In the genomic region with DNA sequence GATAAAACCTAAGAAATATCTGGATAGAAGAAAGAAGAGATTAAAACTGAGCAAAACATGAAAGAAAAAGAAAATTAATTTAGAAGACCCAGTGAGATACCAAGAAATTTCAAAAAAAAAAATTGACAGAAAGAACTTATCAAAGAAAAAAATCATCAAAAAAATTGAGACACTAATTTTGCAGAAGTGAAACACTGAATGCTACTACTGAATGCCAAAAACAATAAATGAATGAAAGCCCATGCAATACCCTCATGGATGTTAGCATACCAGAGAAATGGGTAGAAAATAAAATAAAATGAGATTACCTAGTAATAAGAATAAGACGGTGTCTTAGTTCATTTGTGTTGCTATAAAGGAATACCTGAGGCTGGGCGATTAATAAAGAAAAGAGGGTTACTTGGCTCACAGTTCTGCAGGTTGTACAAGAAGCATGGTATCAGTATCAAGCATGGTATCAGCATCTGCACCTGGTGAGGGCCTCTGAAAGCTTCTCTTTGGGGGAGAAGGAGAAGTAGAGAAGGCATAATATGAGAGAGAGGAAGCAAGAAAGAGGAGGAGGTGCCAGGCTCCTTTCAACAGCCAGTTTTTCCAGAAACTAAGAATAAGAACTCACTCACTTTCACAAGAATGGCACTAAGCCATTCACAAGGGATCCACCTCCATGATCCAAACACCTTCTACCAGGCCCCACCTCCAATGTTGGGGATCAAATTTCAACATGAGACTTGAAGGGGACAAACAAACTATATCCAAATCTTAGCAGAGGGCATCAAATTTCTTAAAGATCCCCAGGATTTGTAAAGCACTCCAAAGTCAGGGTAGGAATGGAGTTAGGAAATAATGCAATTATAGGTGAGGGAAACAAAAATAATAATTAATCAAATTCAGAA, we compare ENCODE assay signal across 13 cellular contexts.
DNase-seq lines count a peak whose midpoint lies in the region; ATAC-seq and TF ChIP-seq lines count a peak whose summit lies in the region.
"Had no signal": no experiment of that assay in that cellular context is flagged by ENCODE, and none has a peak within 500 bp of the region (broad histone marks: within the 10 kb centered on the region; RNA-seq: fewer than 3 reads in every experiment).

No MANE protein-coding gene starts in this region.

- no peaks in the 10 kb centered on the region for H3K27me3 ChIP-seq in neutrophil

- ATAC-seq in HG02798 (IDR thresholded peaks at IDR 0.05; ENCODE audit: poor library complexity, unreplicated experiment) (peak; percentile 83), HG03469 (IDR thresholded peaks at IDR 0.05; ENCODE audit: unreplicated experiment) (no peak)

- H3K27ac ChIP-seq in neutrophil: peak overlapping the region; percentile 20

- no peak overlapping the region for H3K4me3 ChIP-seq in neutrophil (ENCODE audit: low read depth in 1 of 2, low read length in 1 of 2)

- TF ChIP-seq CTCF in neutrophil (IDR thresholded peaks at IDR 0.05): no peak

- DNase-seq in NOMO-1 (lab: John Stamatoyannopoulos, UW; ENCODE audit: unreplicated experiment in 2 of 2) (peak; percentile 8 to 17), NOMO-1 treated with dmso at 0.1 percent for 144 hours (lab: John Stamatoyannopoulos, UW; ENCODE audit: unreplicated experiment) (no peak), MV-4-11 (lab: John Stamatoyannopoulos, UW) (peak; percentile 25), RKO (ENCODE audit: low spot score) (no peak), NK-92 (lab: John Stamatoyannopoulos, UW; ENCODE audit: unreplicated experiment) (no peak)
- DNase-seq: activated CD4-positive, CD25-positive, alpha-beta regulatory T cell; hypothalamus; NCI-H1417 treated with DMSO at 0.1 percent for 48 hours; NCI-H526 treated with DMSO at 0.1 percent for 48 hours; SHP77 had no signal

- H3K36me3 ChIP-seq in neutrophil: no peaks in the 10 kb centered on the region

- H3K4me1 ChIP-seq in neutrophil (ENCODE audit: control insufficient read depth in 1 of 2, insufficient read depth in 1 of 2, low read depth in 1 of 2, low read length in 1 of 2): peaks cover 0 to 9% of the 10 kb centered on the region in 2 experiments

- no peaks in the 10 kb centered on the region for H3K9me3 ChIP-seq in neutrophil

Comparison
In these comparisons a context has a peak if more than half of its experiments do, and no peak if none do; other contexts are left out.
1. DNase-seq: peak in NOMO-1 (2 of 2) and MV-4-11 (single experiment); none in NOMO-1 treated with dmso at 0.1 percent for 144 hours (single experiment), RKO (single experiment) and NK-92 (single experiment).